ENCODE assay signal across 18 cellular contexts in genomic region chr20:43726811-43727338, GRCh38. TPM values are rescaled to one million over a fixed set of nuclear protein-coding genes. Genes with fewer than 3 reads are reported as not detected.
DNase-seq lines count a peak whose midpoint lies in the region; ATAC-seq and TF ChIP-seq lines count a peak whose summit lies in the region.
"Had no signal": no experiment of that assay in that cellular context is flagged by ENCODE, and none has a peak within 500 bp of the region (broad histone marks: within the 10 kb centered on the region; RNA-seq: fewer than 3 reads in every experiment).

TSS of gene GTSF1L (minus strand) at chr20:43727002. CDS start at chr20:43726694, 308 bp downstream.

- H3K27me3 ChIP-seq in KMS-11 (ENCODE audit: insufficient read depth, low read depth) (no peaks in the 10 kb centered on the region), A673 (replicated peaks; ENCODE audit: insufficient read depth, low read depth, low read length, poor library complexity) (no peaks in the 10 kb centered on the region)

- peak; percentile 19 for DNase-seq in amniotic epithelial cell (ENCODE audit: low read depth)
- peak; percentile 55 for DNase-seq in glomerular endothelial cell (ENCODE audit: extremely low read depth, low read depth, low spot score)
- no peak for DNase-seq in SW480 (ENCODE audit: low spot score)
- DNase-seq in activated CD8-positive, alpha-beta memory T cell treated with anti-CD3 and anti-CD28 coated beads, Interleukin-2, amount 10 ng/mL, durations not matched to agents 7 days and 5 days = no peak
- no peak for DNase-seq in A673 (ENCODE audit: low spot score)
- DNase-seq: activated naive CD4-positive, alpha-beta T cell treated with Interleukin-2 at 50 U/mL for 16 hours; caudate nucleus; endodermal cell; head of caudate nucleus; NCI-H1105 treated with DMSO at 0.1 percent for 48 hours; SW 1271 had no signal

- POLR2A ChIA-PET in A673 (lab: Charles Lee; ENCODE audit: low non-redundant PET) = no interaction called here

- H3K4me3 ChIP-seq in KMS-11 (IDR thresholded peaks at IDR 0.05; ENCODE audit: insufficient read depth, low read depth, low read length) = no peak within 1 kb of the TSS
- no peak within 1 kb of the TSS for H3K4me3 ChIP-seq in A673 (ENCODE audit: low read depth, low read length, poor library complexity, severe bottlenecking)
- H3K4me3 ChIP-seq: prostate gland had no signal

- H3K9me3 Mint-ChIP-seq in activated CD8-positive, alpha-beta memory T cell treated with anti-CD3 and anti-CD28 coated beads, Interleukin-2, amount 10 ng/mL, durations not matched to agents 7 days and 5 days (ENCODE audit: low read depth) = peaks cover 2% of the 10 kb centered on the region

- peak within 1 kb of the TSS; percentile 2; the same call in 1 of the 2 replicates for H3K27ac ChIP-seq in C4-2B
- H3K27ac ChIP-seq in KMS-11 = no peak within 1 kb of the TSS
- H3K27ac ChIP-seq in A673 (ENCODE audit: low read depth, low read length, poor library complexity, severe bottlenecking) = no peak within 1 kb of the TSS
- H3K27ac ChIP-seq: prostate gland had no signal

- H3K36me3 Mint-ChIP-seq in activated CD8-positive, alpha-beta memory T cell treated with anti-CD3 and anti-CD28 coated beads, Interleukin-2, amount 10 ng/mL, durations not matched to agents 7 days and 5 days = peaks cover 2% of the 10 kb centered on the region

- H3K4me1 ChIP-seq in KMS-11 (ENCODE audit: low read depth, poor library complexity, severe bottlenecking) = peaks cover 17% of the 10 kb centered on the region
- H3K4me1 ChIP-seq in A673 (ENCODE audit: insufficient read depth, low read length, poor library complexity, severe bottlenecking) = no peaks in the 10 kb centered on the region
- H3K4me1 ChIP-seq: prostate gland had no signal

- H3K4me1 Mint-ChIP-seq in activated CD8-positive, alpha-beta memory T cell treated with anti-CD3 and anti-CD28 coated beads, Interleukin-2, amount 10 ng/mL, durations not matched to agents 7 days and 5 days = peaks cover 20% of the 10 kb centered on the region

- no peaks in the 10 kb centered on the region for H3K9me3 ChIP-seq in A673 (ENCODE audit: low read depth, low read length, poor library complexity, severe bottlenecking)
- H3K9me3 ChIP-seq: prostate gland had no signal

- no peaks in the 10 kb centered on the region for H3K36me3 ChIP-seq in KMS-11 (ENCODE audit: insufficient read depth)
- H3K36me3 ChIP-seq in A673 (ENCODE audit: insufficient read depth, low read length, poor library complexity, severe bottlenecking) = no peaks in the 10 kb centered on the region
- H3K36me3 ChIP-seq: prostate gland had no signal

- intact Hi-C loops in A673 (cut with micrococcal nuclease; ENCODE audit: unreplicated experiment) = no loop called here

- no peaks in the 10 kb centered on the region for H4K20me1 ChIP-seq in KMS-11 (ENCODE audit: insufficient read depth)

- ATAC-seq in activated CD8-positive, alpha-beta memory T cell treated with anti-CD3 and anti-CD28 coated beads, Interleukin-2, amount 10 ng/mL, durations not matched to agents 7 days and 5 days = no peak
- ATAC-seq in GM19455 (IDR thresholded peaks at IDR 0.05; ENCODE audit: unreplicated experiment) = no peak
- ATAC-seq: activated CD4-positive, CD25-positive, alpha-beta regulatory T cell treated with anti-CD3 and anti-CD28 coated beads, Interleukin-2, amount 50 U/mL, for 24 hours; Panc1 had no signal

- no peak within 1 kb of the TSS for H3K9ac ChIP-seq in KMS-11

- no peak within 1 kb of the TSS for H3K4me3 Mint-ChIP-seq in activated CD8-positive, alpha-beta memory T cell treated with anti-CD3 and anti-CD28 coated beads, Interleukin-2, amount 10 ng/mL, durations not matched to agents 7 days and 5 days
- H3K4me3 Mint-ChIP-seq: endodermal cell had no signal

- H3K27ac Mint-ChIP-seq in activated CD8-positive, alpha-beta memory T cell treated with anti-CD3 and anti-CD28 coated beads, Interleukin-2, amount 10 ng/mL, durations not matched to agents 7 days and 5 days = no peak within 1 kb of the TSS
- H3K27ac Mint-ChIP-seq: endodermal cell had no signal

- CTCF ChIA-PET in activated CD8-positive, alpha-beta memory T cell treated with anti-CD3 and anti-CD28 coated beads, Interleukin-2, amount 10 ng/mL, durations not matched to agents 7 days and 5 days (lab: Charles Lee) = interaction anchor here (1.8 kb wide), 1 partner anchor 390 kb away, joined by 7 read pairs; no protein-coding TSS in a partner anchor
- CTCF ChIA-PET in A673 (lab: Charles Lee) = no interaction called here

- peak within 1 kb of the TSS; percentile 9; the same call in 1 of the 2 replicates for H3K4me2 ChIP-seq in KMS-11

- BruUV-seq in A673 (replicated peaks; lab: Mats Ljungman, UMichigan) = no TSS peak

- H3K27me3 Mint-ChIP-seq in activated CD8-positive, alpha-beta memory T cell treated with anti-CD3 and anti-CD28 coated beads, Interleukin-2, amount 10 ng/mL, durations not matched to agents 7 days and 5 days = peaks cover under 1% of the 10 kb centered on the region

- H2AFZ ChIP-seq in KMS-11 (ENCODE audit: low read depth) = no peak within 1 kb of the TSS

- TF ChIP-seq CTCF in C4-2B (conservative IDR thresholded peaks at IDR 0.05) = no peak
- no peak for TF ChIP-seq CTCF in KMS-11 (conservative IDR thresholded peaks at IDR 0.05; ENCODE audit: low read depth, low read length)
- TF ChIP-seq CTCF in A673 (conservative IDR thresholded peaks at IDR 0.05; ENCODE audit: low read depth, low read length) = no peak

- no peaks in the 10 kb centered on the region for H3K79me2 ChIP-seq in KMS-11 (ENCODE audit: insufficient read depth, low read depth)

RNA-seq across cellular contexts. Expression of gene GTSF1L, which starts in this region (rescaled TPM):
- total RNA-seq in glomerular endothelial cell = not detected in 2 replicates
- under 1 TPM in 1 of 2 experiments, not detected in 1; 0.28 TPM for total RNA-seq in activated CD8-positive, alpha-beta memory T cell treated with anti-CD3 and anti-CD28 coated beads, Interleukin-2, amount 10 ng/mL, durations not matched to agents 7 days and 5 days
- not detected in 2 replicates for total RNA-seq in A673 (2021)
- total RNA-seq: endodermal cell, subcutaneous adipose tissue had no signal

Comparison
In these comparisons a context has a peak if more than half of its experiments do, and no peak if none do; other contexts are left out.
1. Peak in DNase-seq in glomerular endothelial cell; RNA of the gene not detected or under 1 TPM.